Comparison of ENCODE assay signal across 28 cellular contexts in the genomic region with DNA sequence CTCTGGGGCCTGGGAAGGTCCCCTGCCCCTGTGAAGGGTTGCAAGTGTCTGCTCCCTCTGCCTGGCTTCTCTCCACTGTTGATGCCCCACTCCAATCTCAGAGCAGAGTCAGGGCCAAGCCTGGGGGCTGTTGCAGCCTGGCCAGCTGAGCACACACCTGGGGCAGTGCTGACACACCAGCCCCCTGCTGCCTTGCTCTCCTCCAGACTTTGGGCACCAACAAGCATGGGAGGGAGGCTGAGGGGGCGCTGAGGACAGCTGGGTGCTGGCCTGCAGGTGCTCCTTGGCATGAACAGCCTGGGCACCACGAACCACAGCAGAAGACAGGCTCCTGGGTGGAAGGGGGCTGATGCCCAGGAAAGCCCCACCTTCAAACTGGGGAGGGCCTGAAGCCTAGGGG. TPM values are rescaled to one million over a fixed set of nuclear protein-coding genes. Genes with fewer than 3 reads are reported as not detected.
DNase-seq lines count a peak whose midpoint lies in the region; ATAC-seq, FAIRE-seq and TF ChIP-seq lines count a peak whose summit lies in the region.
"Had no signal": no experiment of that assay in that cellular context is flagged by ENCODE, and none has a peak within 500 bp of the region (broad histone marks: within the 10 kb centered on the region; RNA-seq: fewer than 3 reads in every experiment).

No MANE protein-coding gene starts in this region.

- H3K4me2 ChIP-seq in HepG2 (ENCODE audit: low read depth, low read length): peak overlapping the region; percentile 10; the same call in 1 of the 2 replicates
- H3K4me2 ChIP-seq: BLaER1 had no signal

- no peaks in the 10 kb centered on the region for H3K36me3 Mint-ChIP-seq in natural killer cell treated with Interleukin-12 subunit alpha and Interleukin-12 subunit beta and Interleukin-15 and Interleukin-18, amount 100 ng/mL, for 72 hours
- no peaks in the 10 kb centered on the region for H3K36me3 Mint-ChIP-seq in natural killer cell
- H3K36me3 Mint-ChIP-seq in stimulated activated effector memory CD8-positive, alpha-beta T cell treated with anti-CD3 and anti-CD28 coated beads, Interleukin-12 subunit alpha, Interleukin-12 subunit beta, amount 100 ng/mL, for 72 hours: no peaks in the 10 kb centered on the region
- H3K36me3 Mint-ChIP-seq: CD14-positive monocyte; CD4-positive, alpha-beta memory T cell; CD4-positive, CD25-positive, alpha-beta regulatory T cell; CD8-positive, alpha-beta memory T cell had no signal

- BruUV-seq in HepG2 (replicated peaks; lab: Mats Ljungman, UMichigan): no TSS peak

- H3K9me3 ChIP-seq in HepG2 (ENCODE audit: low read length): no peaks in the 10 kb centered on the region
- H3K9me3 ChIP-seq: BE2C had no signal

- TF ChIP-seq POLR2A in HepG2 (IDR thresholded peaks at IDR 0.05; ENCODE audit: insufficient read depth in 1 of 2, low read depth in 2 of 2, low read length in 2 of 2): no peak
- no peak for TF ChIP-seq POLR2A in GM12891 (IDR thresholded peaks at IDR 0.05; ENCODE audit: low read depth, low read length)

- H3K27ac ChIP-seq in HepG2 (ENCODE audit: extremely low read length, insufficient read depth, low read length): no peak overlapping the region
- no peak overlapping the region for H3K27ac ChIP-seq in coronary artery
- H3K27ac ChIP-seq: BLaER1 had no signal

- H3K27me3 ChIP-seq in HepG2 (ENCODE audit: control insufficient read depth in 1 of 2, insufficient read depth in 2 of 2, low read length in 2 of 2): no peaks in the 10 kb centered on the region
- H3K27me3 ChIP-seq: BLaER1 had no signal

- peak; percentile 43 to 57 for ATAC-seq in natural killer cell treated with Interleukin-12 subunit alpha and Interleukin-12 subunit beta and Interleukin-15 and Interleukin-18, amount 100 ng/mL, for 72 hours
- no peak for ATAC-seq in natural killer cell
- peak; percentile 48; the same call in 2 of the 3 replicates for ATAC-seq in HepG2
- peak; percentile 16 for ATAC-seq in stimulated activated effector memory CD8-positive, alpha-beta T cell treated with anti-CD3 and anti-CD28 coated beads, Interleukin-12 subunit alpha, Interleukin-12 subunit beta, amount 100 ng/mL, for 72 hours
- ATAC-seq: GM12878 had no signal

- TF ChIP-seq EP300 in HepG2 (IDR thresholded peaks at IDR 0.05; ENCODE audit: low read depth in 2 of 2, low read length in 2 of 2) (no peak), HepG2 (CRISPR knock-in tag; IDR thresholded peaks at IDR 0.05; ENCODE audit: borderline replicate concordance) (no peak)

- H3K27ac Mint-ChIP-seq in natural killer cell treated with Interleukin-12 subunit alpha and Interleukin-12 subunit beta and Interleukin-15 and Interleukin-18, amount 100 ng/mL, for 72 hours: no peak overlapping the region
- H3K27ac Mint-ChIP-seq in natural killer cell: no peak overlapping the region
- H3K27ac Mint-ChIP-seq in stimulated activated effector memory CD8-positive, alpha-beta T cell treated with anti-CD3 and anti-CD28 coated beads, Interleukin-12 subunit alpha, Interleukin-12 subunit beta, amount 100 ng/mL, for 72 hours: no peak overlapping the region
- H3K27ac Mint-ChIP-seq: CD14-positive monocyte; CD4-positive, alpha-beta memory T cell; CD4-positive, CD25-positive, alpha-beta regulatory T cell had no signal

- no peaks in the 10 kb centered on the region for H3K36me3 ChIP-seq in HepG2 (replicated peaks in 1 of 2; ENCODE audit: control insufficient read depth in 1 of 2, insufficient read depth in 2 of 2, low read length in 2 of 2)
- H3K36me3 ChIP-seq: BE2C, BLaER1 had no signal

- no peak overlapping the region for H3K9ac ChIP-seq in HepG2 (ENCODE audit: insufficient read depth, low read depth, low read length)
- H3K9ac ChIP-seq: BLaER1 had no signal

- no peak for DNase-seq in natural killer cell treated with Interleukin-12 subunit alpha and Interleukin-12 subunit beta and Interleukin-15 and Interleukin-18, amount 100 ng/mL, for 72 hours (ENCODE audit: low spot score)
- DNase-seq in natural killer cell: no peak
- DNase-seq in HepG2 (ENCODE audit: low spot score): no peak
- no peak for DNase-seq in stimulated activated effector memory CD8-positive, alpha-beta T cell treated with anti-CD3 and anti-CD28 coated beads, Interleukin-12 subunit alpha, Interleukin-12 subunit beta, amount 100 ng/mL, for 72 hours (ENCODE audit: low spot score in 2 of 2)
- no peak for DNase-seq in urothelium cell line (ENCODE audit: low spot score)
- no peak for DNase-seq in NCI-H748 (lab: John Stamatoyannopoulos, UW; ENCODE audit: unreplicated experiment)
- DNase-seq in GM12891 (ENCODE audit: insufficient read length, low spot score): no peak
- DNase-seq in coronary artery (ENCODE audit: low spot score): no peak
- DNase-seq: 8988T; ACHN; BE2C; C1 segment of cervical spinal cord; CD4-positive, alpha-beta memory T cell; CD4-positive, CD25-positive, alpha-beta regulatory T cell; CD8-positive, alpha-beta memory T cell; COR-L47; DMS 273 treated with DMSO at 0.1 percent for 48 hours; DMS153; DMS53; DMS79; DND-41; EL; GDM1 had no signal

- H2AFZ ChIP-seq in HepG2 (ENCODE audit: low read length): no peak overlapping the region

- no peaks in the 10 kb centered on the region for H3K9me3 Mint-ChIP-seq in natural killer cell treated with Interleukin-12 subunit alpha and Interleukin-12 subunit beta and Interleukin-15 and Interleukin-18, amount 100 ng/mL, for 72 hours
- H3K9me3 Mint-ChIP-seq in natural killer cell: no peaks in the 10 kb centered on the region
- H3K9me3 Mint-ChIP-seq in stimulated activated effector memory CD8-positive, alpha-beta T cell treated with anti-CD3 and anti-CD28 coated beads, Interleukin-12 subunit alpha, Interleukin-12 subunit beta, amount 100 ng/mL, for 72 hours: no peaks in the 10 kb centered on the region
- H3K9me3 Mint-ChIP-seq: CD4-positive, alpha-beta memory T cell; CD4-positive, CD25-positive, alpha-beta regulatory T cell had no signal

- CTCF ChIA-PET in HepG2 (lab: Yijun Ruan, JAX; ENCODE audit: low intra/inter-chr PET ratio, low total read pairs): no interaction called here

- no peak for TF ChIP-seq CTCF in natural killer cell (IDR thresholded peaks at IDR 0.05)
- TF ChIP-seq CTCF in HepG2 (CRISPR knock-in tag; IDR thresholded peaks at IDR 0.05): no peak
- no peak for TF ChIP-seq CTCF in coronary artery (IDR thresholded peaks at IDR 0.05)

- H3K4me1 ChIP-seq in HepG2 (ENCODE audit: insufficient read depth, low read length): no peaks in the 10 kb centered on the region
- H3K4me1 ChIP-seq: BE2C, BLaER1 had no signal

- in situ Hi-C loops in HepG2 (cut with HindIII; ENCODE audit: extremely low pct_ligation_motif_present, low pct_unique_long_range_greater_than_20kb): no loop called here

- H3K79me2 ChIP-seq in HepG2 (ENCODE audit: insufficient read depth, low read length): no peaks in the 10 kb centered on the region

- H3K4me1 Mint-ChIP-seq in natural killer cell treated with Interleukin-12 subunit alpha and Interleukin-12 subunit beta and Interleukin-15 and Interleukin-18, amount 100 ng/mL, for 72 hours (ENCODE audit: low read depth in 2 of 2): no peaks in the 10 kb centered on the region
- H3K4me1 Mint-ChIP-seq in natural killer cell: no peaks in the 10 kb centered on the region
- no peaks in the 10 kb centered on the region for H3K4me1 Mint-ChIP-seq in stimulated activated effector memory CD8-positive, alpha-beta T cell treated with anti-CD3 and anti-CD28 coated beads, Interleukin-12 subunit alpha, Interleukin-12 subunit beta, amount 100 ng/mL, for 72 hours
- H3K4me1 Mint-ChIP-seq: CD14-positive monocyte; CD4-positive, alpha-beta memory T cell; CD4-positive, CD25-positive, alpha-beta regulatory T cell; CD8-positive, alpha-beta memory T cell had no signal

- FAIRE-seq in HepG2 (lab: Jason Lieb, UNC) (no peak), urothelium cell line (lab: Jason Lieb, UNC) (peak; percentile 48), GM12891 (lab: Jason Lieb, UNC) (no peak)
- FAIRE-seq: A204.1, GM12878, GM19239 had no signal

- H4K20me1 ChIP-seq in HepG2 (ENCODE audit: insufficient read depth, low read length): no peaks in the 10 kb centered on the region
- H4K20me1 ChIP-seq: BLaER1 had no signal

- H3K4me3 ChIP-seq in HepG2 (replicated peaks in 1 of 3; ENCODE audit: insufficient read depth in 1 of 3, low read depth in 2 of 3, low read length in 3 of 3): no peak overlapping the region
- H3K4me3 ChIP-seq in coronary artery: no peak overlapping the region
- H3K4me3 ChIP-seq: BLaER1, GM12878 had no signal

- 20% methylated on average over 1 of the region's 2 CpGs for WGBS in HepG2 (ENCODE audit: low lambda C conversion rate)

- no peak overlapping the region for H3K4me3 Mint-ChIP-seq in natural killer cell treated with Interleukin-12 subunit alpha and Interleukin-12 subunit beta and Interleukin-15 and Interleukin-18, amount 100 ng/mL, for 72 hours
- no peak overlapping the region for H3K4me3 Mint-ChIP-seq in natural killer cell
- no peak overlapping the region for H3K4me3 Mint-ChIP-seq in stimulated activated effector memory CD8-positive, alpha-beta T cell treated with anti-CD3 and anti-CD28 coated beads, Interleukin-12 subunit alpha, Interleukin-12 subunit beta, amount 100 ng/mL, for 72 hours
- H3K4me3 Mint-ChIP-seq: CD14-positive monocyte; CD4-positive, alpha-beta memory T cell; CD4-positive, CD25-positive, alpha-beta regulatory T cell; CD8-positive, alpha-beta memory T cell had no signal

- peaks cover 15 to 21% of the 10 kb centered on the region in 2 donors for H3K27me3 Mint-ChIP-seq in natural killer cell treated with Interleukin-12 subunit alpha and Interleukin-12 subunit beta and Interleukin-15 and Interleukin-18, amount 100 ng/mL, for 72 hours
- H3K27me3 Mint-ChIP-seq in natural killer cell (ENCODE audit: low read depth in 2 of 2): peaks cover 15 to 44% of the 10 kb centered on the region in 2 donors

- intact Hi-C loops in natural killer cell (cut with micrococcal nuclease): no loop called here
- intact Hi-C loops in HepG2 (cut with micrococcal nuclease; ENCODE audit: unreplicated experiment): no loop called here

- POLR2A ChIA-PET in HepG2 (lab: Yijun Ruan, JAX): interaction anchor here (1.6 kb wide), 1 partner anchor 9 kb away, joined by 10 read pairs; a partner anchor contains a TSS

- no peak for TF ChIP-seq RAD21 in HepG2 (CRISPR knock-in tag; IDR thresholded peaks at IDR 0.05)

RNA-seq across cellular contexts. Expression of a gene that starts 9.6 kb away (rescaled TPM):
- total RNA-seq in natural killer cell treated with Interleukin-12 subunit alpha and Interleukin-12 subunit beta and Interleukin-15 and Interleukin-18, amount 100 ng/mL, for 72 hours: 10 to 100 TPM; 36.3 to 47.1 TPM
- total RNA-seq in natural killer cell: 10 to 100 TPM; 28.4 to 41.1 (median 38.4) TPM
- total RNA-seq in HepG2 (2016; rRNA removed; fragmentation: Illumina TruSeq; extraction: Trizol): 36.1 and 51.6 TPM in 2 replicates
- total RNA-seq in HepG2 (2016; cell fraction: cytosol; rRNA removed; fragmentation: Illumina TruSeq; extraction: Trizol; ENCODE audit: low read depth): 12.0 and 14.3 TPM in 2 replicates
- total RNA-seq in HepG2 (2016; cell fraction: insoluble cytoplasmic fraction; rRNA removed; fragmentation: Illumina TruSeq; extraction: Trizol): 32.8 and 45.8 TPM in 2 replicates
- 9.2 and 11.7 TPM in 2 replicates for total RNA-seq in HepG2 (2016; cell fraction: membrane; rRNA removed; fragmentation: Illumina TruSeq; extraction: Trizol)
- 34.1 and 35.4 TPM in 2 replicates for total RNA-seq in HepG2 (2016; cell fraction: nucleus; rRNA removed; fragmentation: Illumina TruSeq; extraction: Trizol)
- polyA plus RNA-seq in HepG2 (2011; rRNA removed): 14.4 and 16.3 TPM in 2 replicates
- polyA plus RNA-seq in HepG2 (2011; cell fraction: cytosol; rRNA removed): 6.7 and 8.5 TPM in 2 replicates
- 20.7 and 23.7 TPM in 2 replicates for polyA plus RNA-seq in HepG2 (2011; cell fraction: nucleus; rRNA removed)
- polyA plus RNA-seq in HepG2 (2012): 13.2 and 25.7 TPM in 2 replicates
- polyA plus RNA-seq in HepG2 (2016; cell fraction: cytosol; fragmentation: Illumina TruSeq; extraction: Trizol; ENCODE audit: low read depth): 0.38 and 0.40 TPM in 2 replicates
- 13.0 and 15.2 TPM in 2 replicates for polyA plus RNA-seq in HepG2 (2016; cell fraction: insoluble cytoplasmic fraction; fragmentation: Illumina TruSeq; extraction: Trizol; ENCODE audit: low read depth)
- 1.4 and 1.5 TPM in 2 replicates for polyA plus RNA-seq in HepG2 (2016; cell fraction: membrane; fragmentation: Illumina TruSeq; extraction: Trizol; ENCODE audit: low read depth)
- 23.5 and 24.6 TPM in 2 replicates for polyA plus RNA-seq in HepG2 (2016; cell fraction: nucleus; fragmentation: Illumina TruSeq; extraction: Trizol; ENCODE audit: insufficient read depth, low read depth)
- polyA minus RNA-seq in HepG2 (2011; rRNA and poly(A)+ RNA removed; ENCODE audit: low replicate concordance): 22.9 and 26.2 TPM in 2 replicates
- polyA minus RNA-seq in HepG2 (2011; cell fraction: cytosol; rRNA and poly(A)+ RNA removed): 29.8 and 33.5 TPM in 2 replicates
- 54.3 and 66.4 TPM in 2 replicates for polyA minus RNA-seq in HepG2 (2011; cell fraction: nucleus; rRNA and poly(A)+ RNA removed)
- polyA plus RNA-seq in GM12891 (2012; ENCODE audit: low read depth, missing spikeins): 8.2 TPM

Comparison
In these comparisons a context has a peak if more than half of its experiments do, and no peak if none do; other contexts are left out.
1. ATAC-seq: peak in natural killer cell treated with Interleukin-12 subunit alpha and Interleukin-12 subunit beta and Interleukin-15 and Interleukin-18, amount 100 ng/mL, for 72 hours (2 of 2), HepG2 (single experiment) and stimulated activated effector memory CD8-positive, alpha-beta T cell treated with anti-CD3 and anti-CD28 coated beads, Interleukin-12 subunit alpha, Interleukin-12 subunit beta, amount 100 ng/mL, for 72 hours (single experiment); none in natural killer cell (0 of 3).